ENCODE assay signal across 8 cellular contexts in genomic region chr9:97923529-97924108, GRCh38. TPM values are rescaled to one million over a fixed set of nuclear protein-coding genes. Genes with fewer than 3 reads are reported as not detected.
DNase-seq lines count a peak whose midpoint lies in the region; ATAC-seq and TF ChIP-seq lines count a peak whose summit lies in the region.

No MANE protein-coding gene starts in this region.

- H3K4me3 Mint-ChIP-seq in naive B cell = peak overlapping the region; percentile 60 to 97 (median 86)

- H3K4me1 ChIP-seq in HUES64 (ENCODE audit: insufficient read depth, low read length) = no peaks in the 10 kb centered on the region

- DNase-seq in A172 (ENCODE audit: low spot score) = peak; percentile 84
- DNase-seq in NOMO-1 treated with DMSO at 0.1 percent for 48 hours (lab: John Stamatoyannopoulos, UW; ENCODE audit: unreplicated experiment) = peak; percentile 84
- peak; percentile 76 for DNase-seq in activated CD8-positive, alpha-beta memory T cell treated with anti-CD3 and anti-CD28 coated beads, Interleukin-2, amount 50 U/mL, for 4 hours
- peak; percentile 81 for DNase-seq in epithelial cell of esophagus (ENCODE audit: low read depth)
- DNase-seq in naive B cell = peak; percentile 74
- DNase-seq in stimulated activated naive CD4-positive, alpha-beta T cell (lab: John Stamatoyannopoulos, UW) = peak; percentile 55 to 85 (median 72)

- peak; percentile 71 for TF ChIP-seq CTCF in epithelial cell of esophagus (IDR thresholded peaks at IDR 0.05; ENCODE audit: insufficient read depth, low read depth, low read length, missing control alignments)

- ATAC-seq in GM18498 (IDR thresholded peaks at IDR 0.05; ENCODE audit: unreplicated experiment) (peak; percentile 27), naive B cell (ENCODE audit: low read depth in 2 of 2) (peak; percentile 13 to 24)

- no peaks in the 10 kb centered on the region for H3K27me3 Mint-ChIP-seq in naive B cell

- peak overlapping the region; percentile 32; the same call in 1 of the 2 replicates for H3K4me3 ChIP-seq in HUES64 (ENCODE audit: low read length)
- peak overlapping the region; percentile 23 for H3K4me3 ChIP-seq in epithelial cell of esophagus (ENCODE audit: low read length)

- H3K27me3 ChIP-seq in HUES64 (ENCODE audit: insufficient read depth, low read length) = peaks cover 57% of the 10 kb centered on the region

- H3K9me3 ChIP-seq in HUES64 (ENCODE audit: insufficient read depth, low read depth, low read length) = no peaks in the 10 kb centered on the region

- no peak overlapping the region for H3K27ac ChIP-seq in HUES64 (ENCODE audit: low read depth, low read length)

- H3K9ac ChIP-seq in HUES64 (ENCODE audit: low read depth, low read length) = no peak overlapping the region

- 3% methylated on average over 8 of the region's 8 CpGs for WGBS in HUES64

- peaks cover 5 to 9% of the 10 kb centered on the region in 2 donors for H3K36me3 Mint-ChIP-seq in naive B cell

- H3K36me3 ChIP-seq in HUES64 (ENCODE audit: insufficient read depth, low read length) = no peaks in the 10 kb centered on the region

- peaks cover 0 to 5% (median 0%) of the 10 kb centered on the region in 7 donors for H3K9me3 Mint-ChIP-seq in naive B cell

- H3K4me1 Mint-ChIP-seq in naive B cell = peaks cover 34 to 47% (median 45%) of the 10 kb centered on the region in 3 donors

- peak overlapping the region; percentile 95 to 100 (median 99) for H3K27ac Mint-ChIP-seq in naive B cell

RNA-seq across cellular contexts. Expression of gene TRMO, which starts 1.3 kb away (rescaled TPM):
- 22.5 and 29.8 TPM in 2 replicates for total RNA-seq in A172 (2014; rRNA removed; shearing (Covaris generic))
- polyA plus RNA-seq in HUES64 (2013, experiment 1 of 2) = 5.5 TPM
- 5.7 TPM for polyA plus RNA-seq in HUES64 (2013, experiment 2 of 2)
- 10 to 100 TPM; 13.4 to 31.8 (median 15.5) TPM for polyA plus RNA-seq in naive B cell (ENCODE audit: low read depth in 6 of 6)

RNA-seq across cellular contexts. Expression of gene HEMGN, which starts 14.4 kb away (rescaled TPM):
- total RNA-seq in A172 (2014; rRNA removed; shearing (Covaris generic)) = 0.14 TPM in 1 of 2 replicates, not detected in the other
- not detected for polyA plus RNA-seq in HUES64 (2013, experiment 1 of 2)
- polyA plus RNA-seq in HUES64 (2013, experiment 2 of 2) = not detected
- polyA plus RNA-seq in naive B cell (ENCODE audit: low read depth in 6 of 6) = under 1 TPM in 1 of 6 donors, not detected in 5; 0.24 TPM

RNA-seq across cellular contexts. Expression of gene ANP32B, which starts 59.5 kb away (rescaled TPM):
- 17.3 and 21.2 TPM in 2 replicates for total RNA-seq in A172 (2014; rRNA removed; shearing (Covaris generic))
- polyA plus RNA-seq in HUES64 (2013, experiment 1 of 2) = 105 TPM
- 144 TPM for polyA plus RNA-seq in HUES64 (2013, experiment 2 of 2)
- polyA plus RNA-seq in naive B cell (ENCODE audit: low read depth in 6 of 6) = 10 to 100 TPM; 47.9 to 75.3 (median 70.6) TPM
